In the genomic region with DNA sequence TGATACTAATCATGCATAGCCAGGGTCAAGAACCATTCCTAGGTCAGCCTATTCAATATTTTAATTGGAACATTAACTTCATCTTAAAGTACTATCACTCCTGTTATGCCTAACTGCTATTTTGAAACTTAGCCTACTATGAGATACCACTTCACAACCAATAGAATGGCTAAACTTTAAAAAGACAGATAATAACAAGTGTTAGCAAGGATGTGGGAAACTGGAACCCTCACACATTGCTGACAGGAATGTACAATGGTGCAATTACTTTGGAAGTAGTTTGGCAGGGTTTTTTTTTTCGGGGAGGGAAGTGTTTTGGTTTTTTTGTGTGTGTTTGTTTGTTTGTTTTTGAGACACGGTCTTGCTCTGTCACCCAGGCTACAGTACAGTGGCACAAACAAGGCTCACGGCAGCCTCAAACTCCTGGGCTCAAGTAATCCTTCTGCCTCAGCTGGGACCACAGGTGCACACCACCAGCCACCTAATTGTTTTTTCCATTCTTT, we compare ENCODE assay signal across 19 cellular contexts. TPM values are rescaled to one million over a fixed set of nuclear protein-coding genes. Genes with fewer than 3 reads are reported as not detected.
DNase-seq lines count a peak whose midpoint lies in the region; ATAC-seq and TF ChIP-seq lines count a peak whose summit lies in the region.
"Had no signal": no experiment of that assay in that cellular context is flagged by ENCODE, and none has a peak within 500 bp of the region (broad histone marks: within the 10 kb centered on the region; RNA-seq: fewer than 3 reads in every experiment).

No MANE protein-coding gene starts in this region.

- H3K9me3 ChIP-seq in right atrium auricular region (no peaks in the 10 kb centered on the region), upper lobe of right lung (no peaks in the 10 kb centered on the region), GM23248 (ENCODE audit: low read depth) (no peaks in the 10 kb centered on the region), sigmoid colon (no peaks in the 10 kb centered on the region)
- H3K9me3 ChIP-seq: HAP-1, SJCRH30 had no signal

- H3K27ac ChIP-seq in right atrium auricular region (peak overlapping the region in 1 of 2 donors; percentile 31), upper lobe of right lung (no peak overlapping the region), GM23248 (no peak overlapping the region), sigmoid colon (no peak overlapping the region)
- H3K27ac ChIP-seq: BLaER1, SJCRH30 had no signal

- H3K27me3 ChIP-seq in right atrium auricular region, result no peaks in the 10 kb centered on the region
- H3K27me3 ChIP-seq in upper lobe of right lung, result no peaks in the 10 kb centered on the region
- H3K27me3 ChIP-seq in GM23248 (replicated peaks; ENCODE audit: insufficient read depth), result no peaks in the 10 kb centered on the region
- no peaks in the 10 kb centered on the region for H3K27me3 ChIP-seq in sigmoid colon
- H3K27me3 ChIP-seq: BLaER1, SJCRH30 had no signal

- H3K9me2 ChIP-seq in GM23248 (ENCODE audit: insufficient read depth), result peaks cover 5% of the 10 kb centered on the region; the same call in 1 of the 2 replicates

- no peak for TF ChIP-seq EP300 in sigmoid colon (IDR thresholded peaks at IDR 0.05)

- no peak overlapping the region for H3K4me3 ChIP-seq in right atrium auricular region
- no peak overlapping the region for H3K4me3 ChIP-seq in upper lobe of right lung
- no peak overlapping the region for H3K4me3 ChIP-seq in GM23248
- H3K4me3 ChIP-seq in sigmoid colon, result no peak overlapping the region
- H3K4me3 ChIP-seq: BLaER1, HAP-1, SJCRH30 had no signal

- peaks cover 0 to 19% of the 10 kb centered on the region in 2 donors for H3K4me1 ChIP-seq in right atrium auricular region
- peaks cover 15% of the 10 kb centered on the region for H3K4me1 ChIP-seq in upper lobe of right lung
- no peaks in the 10 kb centered on the region for H3K4me1 ChIP-seq in GM23248 (ENCODE audit: insufficient read depth)
- peaks cover 0 to 19% (median 4%) of the 10 kb centered on the region in 4 donors for H3K4me1 ChIP-seq in sigmoid colon
- H3K4me1 ChIP-seq: BLaER1, SJCRH30 had no signal

- WGBS in GM23248 (ENCODE audit: low coverage in 1 of 2, low lambda C conversion rate in 2 of 2, missing lambda C conversion rate in 2 of 2), 2 experiments, result 69 to 81% methylated on average over 3 of the region's 3 CpGs
- 78 to 89% methylated on average over 3 of the region's 3 CpGs for WGBS in sigmoid colon, 2 donors

- peaks cover 7% of the 10 kb centered on the region; the same call in 1 of the 2 replicates for H3F3A ChIP-seq in GM23248 (ENCODE audit: insufficient read depth)

- intact Hi-C loops in Right ventricle myocardium superior (cut with DNase I) (no loop called here), left ventricle myocardium superior (cut with micrococcal nuclease) (loop anchor here (10.0 kb wide), 1 partner anchor 624 kb away; the partner anchor contains the start of gene TUT7), upper lobe of right lung (cut with DNase I) (no loop called here), sigmoid colon (cut with DNase I) (no loop called here)

- no peak for TF ChIP-seq POLR2A in sigmoid colon (IDR thresholded peaks at IDR 0.05)

- TF ChIP-seq CTCF in right atrium auricular region (IDR thresholded peaks at IDR 0.05) (no peak), upper lobe of right lung (IDR thresholded peaks at IDR 0.05) (no peak), sigmoid colon (IDR thresholded peaks at IDR 0.05) (no peak)

- H3K36me3 ChIP-seq in right atrium auricular region, result no peaks in the 10 kb centered on the region
- no peaks in the 10 kb centered on the region for H3K36me3 ChIP-seq in upper lobe of right lung
- H3K36me3 ChIP-seq in GM23248 (ENCODE audit: low read depth), result no peaks in the 10 kb centered on the region
- no peaks in the 10 kb centered on the region for H3K36me3 ChIP-seq in sigmoid colon
- H3K36me3 ChIP-seq: HAP-1 had no signal

- peaks cover 52% of the 10 kb centered on the region for H3K79me2 ChIP-seq in GM23248 (ENCODE audit: insufficient read depth)

- no peaks in the 10 kb centered on the region for H4K20me1 ChIP-seq in GM23248 (ENCODE audit: insufficient read depth)

- ATAC-seq in Right ventricle myocardium superior (ENCODE audit: poor library complexity), result peak; percentile 83
- peak; percentile 81 for ATAC-seq in left ventricle myocardium superior
- ATAC-seq in upper lobe of right lung, result peak; percentile 23
- ATAC-seq in HG02642 (IDR thresholded peaks at IDR 0.05; ENCODE audit: poor library complexity, unreplicated experiment), result no peak

- DNase-seq in Right ventricle myocardium superior, result no peak
- no peak for DNase-seq in right atrium auricular region (ENCODE audit: low spot score)
- peak; percentile 7 for DNase-seq in MV-4-11 (lab: John Stamatoyannopoulos, UW)
- DNase-seq in left ventricle myocardium superior, result no peak
- DNase-seq in upper lobe of right lung, result no peak
- no peak for DNase-seq in GM23248
- no peak for DNase-seq in sigmoid colon
- DNase-seq: DMS79; Karpas-422; NCI-H1105; NCI-H2081; NCI-H2171 treated with DMSO at 0.1 percent for 48 hours; NCI-H748 treated with DMSO at 0.1 percent for 48 hours; NK-92 treated with Interleukin-12 subunit alpha and Interleukin-12 subunit beta, amount 100 ng/mL, for 24 hours; OCI-M1; SJCRH30 had no signal

- H3K9ac ChIP-seq in GM23248, result no peak overlapping the region
- H3K9ac ChIP-seq: BLaER1 had no signal

- no peak overlapping the region for H3K4me2 ChIP-seq in GM23248 (ENCODE audit: unreplicated experiment)
- H3K4me2 ChIP-seq: BLaER1 had no signal

- in situ Hi-C loops in GM23248 (cut with MboI), result no loop called here

- H2AFZ ChIP-seq in GM23248, result no peak overlapping the region

RNA-seq across cellular contexts. Expression of gene AGTPBP1, which starts 10.6 kb away (rescaled TPM):
- total RNA-seq in Right ventricle myocardium superior, result 78.3 TPM
- total RNA-seq in right atrium auricular region, result 10 to 100 TPM; 34.1 to 53.2 TPM
- 64.4 TPM for total RNA-seq in left ventricle myocardium superior
- total RNA-seq in upper lobe of right lung, result 51.7 TPM
- 12.9 and 17.5 TPM in 2 replicates for total RNA-seq in GM23248 (2014; rRNA removed; shearing (Covaris generic))
- 6.6 and 7.2 TPM in 2 replicates for polyA plus RNA-seq in GM23248 (2016; fragmentation: Nextera tagmentation; extraction: Ambion mirVana)
- 10 to 100 TPM; 17.1 to 24.7 (median 19.3) TPM for total RNA-seq in sigmoid colon
- 1 to 10 TPM; 3.6 to 5.5 (median 3.7) TPM for polyA plus RNA-seq in sigmoid colon
